Comparison of ENCODE assay signal across 1 cellular context in genomic region chr21:45347048-45347711, GRCh38.
TF ChIP-seq lines count a peak whose summit lies in the region.

No MANE protein-coding gene starts in this region.

TF ChIP-seq in SK-N-SH treated with all-trans-retinoic acid at 6 μM for 48 hours, 23 proteins besides CTCF, POLR2A, EP300 and RAD21:
- TF ChIP-seq ZNF70 (CRISPR knock-in tag; IDR thresholded peaks at IDR 0.05) (no peak), TOX (CRISPR knock-in tag; IDR thresholded peaks at IDR 0.05; ENCODE audit: borderline replicate concordance) (no peak), TCF4 (CRISPR knock-in tag; IDR thresholded peaks at IDR 0.05; ENCODE audit: borderline replicate concordance) (no peak), BACH2 (CRISPR knock-in tag; IDR thresholded peaks at IDR 0.05; ENCODE audit: borderline replicate concordance) (no peak), ZNF8 (CRISPR knock-in tag; IDR thresholded peaks at IDR 0.05) (no peak), ZNF565 (CRISPR knock-in tag; conservative IDR thresholded peaks at IDR 0.05; ENCODE audit: low read depth) (no peak), RARB (CRISPR knock-in tag; IDR thresholded peaks at IDR 0.05) (no peak), OSR1 (CRISPR knock-in tag; IDR thresholded peaks at IDR 0.05) (no peak), CSRNP3 (CRISPR knock-in tag; IDR thresholded peaks at IDR 0.05) (no peak), ZC3H10 (CRISPR knock-in tag; IDR thresholded peaks at IDR 0.05) (no peak), TSHZ2 (CRISPR knock-in tag; IDR thresholded peaks at IDR 0.05) (no peak)
- TF ChIP-seq, protein P1, sequence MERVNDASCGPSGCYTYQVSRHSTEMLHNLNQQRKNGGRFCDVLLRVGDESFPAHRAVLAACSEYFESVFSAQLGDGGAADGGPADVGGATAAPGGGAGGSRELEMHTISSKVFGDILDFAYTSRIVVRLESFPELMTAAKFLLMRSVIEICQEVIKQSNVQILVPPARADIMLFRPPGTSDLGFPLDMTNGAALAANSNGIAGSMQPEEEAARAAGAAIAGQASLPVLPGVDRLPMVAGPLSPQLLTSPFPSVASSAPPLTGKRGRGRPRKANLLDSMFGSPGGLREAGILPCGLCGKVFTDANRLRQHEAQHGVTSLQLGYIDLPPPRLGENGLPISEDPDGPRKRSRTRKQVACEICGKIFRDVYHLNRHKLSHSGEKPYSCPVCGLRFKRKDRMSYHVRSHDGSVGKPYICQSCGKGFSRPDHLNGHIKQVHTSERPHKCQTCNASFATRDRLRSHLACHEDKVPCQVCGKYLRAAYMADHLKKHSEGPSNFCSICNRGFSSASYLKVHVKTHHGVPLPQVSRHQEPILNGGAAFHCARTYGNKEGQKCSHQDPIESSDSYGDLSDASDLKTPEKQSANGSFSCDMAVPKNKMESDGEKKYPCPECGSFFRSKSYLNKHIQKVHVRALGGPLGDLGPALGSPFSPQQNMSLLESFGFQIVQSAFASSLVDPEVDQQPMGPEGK (CRISPR knock-in tag; IDR thresholded peaks at IDR 0.05; ENCODE audit: borderline replicate concordance), result no peak
